17 cellular contexts compared by ENCODE assay signal in the genomic region with DNA sequence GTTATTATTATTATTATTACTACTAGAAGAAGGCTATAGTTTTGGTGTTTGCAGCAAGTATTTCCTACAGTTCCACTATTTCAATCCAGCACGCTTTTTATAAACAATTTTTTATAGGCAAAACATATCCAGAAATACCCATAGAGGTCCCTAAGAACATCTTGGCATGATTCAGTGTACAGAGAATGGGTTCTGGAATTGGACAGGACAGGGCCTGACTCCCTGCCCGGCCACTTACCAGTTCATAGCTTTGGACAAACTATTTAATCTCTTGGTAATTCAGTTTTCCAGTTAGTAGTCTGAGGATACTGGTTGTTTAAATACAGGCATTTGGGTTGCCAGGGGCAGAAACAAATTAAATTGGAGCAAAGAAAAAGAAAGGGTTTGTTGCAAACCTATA.
"Had no signal": no experiment of that assay in that cellular context is flagged by ENCODE, and none has a peak within 500 bp of the region (broad histone marks: within the 10 kb centered on the region; RNA-seq: fewer than 3 reads in every experiment).

No MANE protein-coding gene starts in this region.

- H3K36me3 ChIP-seq: spleen, thyroid gland had no signal

- H3K27ac ChIP-seq: foreskin keratinocyte, spleen, thyroid gland had no signal

- DNase-seq: activated CD4-positive, alpha-beta T cell treated with anti-CD3 and anti-CD28 coated beads, Interleukin-2, amount 50 U/mL, for 4 hours; activated CD8-positive, alpha-beta memory T cell treated with anti-CD3 and anti-CD28 coated beads for 24 hours; activated CD8-positive, alpha-beta memory T cell treated with anti-CD3 and anti-CD28 coated beads, Interleukin-2, amount 50 U/mL, for 48 hours; activated naive CD4-positive, alpha-beta T cell treated with Interleukin-2 at 50 U/mL for 16 hours; activated naive CD8-positive, alpha-beta T cell treated with anti-CD3 and anti-CD28 coated beads for 36 hours; activated T-cell treated with anti-CD3 and anti-CD28 coated beads, Interleukin-2, amount 50 U/mL, for 4 hours; effector CD4-positive, alpha-beta T cell; foreskin keratinocyte; hypothalamus; naive B cell; occipital lobe; spleen; stimulated activated CD4-positive, alpha-beta T cell treated with anti-CD3 and anti-CD28 coated beads, Interleukin-4, amount 100 ng/mL, for 1 hour; stimulated activated naive CD4-positive, alpha-beta T cell; T1000; thyroid gland had no signal

- H3K27me3 ChIP-seq: foreskin keratinocyte, spleen, thyroid gland had no signal

- H3K9me3 ChIP-seq: thyroid gland had no signal

- H3K4me3 ChIP-seq: spleen, thyroid gland had no signal

- H3K4me1 ChIP-seq: foreskin keratinocyte, spleen, thyroid gland had no signal

- ATAC-seq: activated T-cell treated with anti-CD3 and anti-CD28 coated beads, Interleukin-2, amount 50 U/mL, for 4 hours; foreskin keratinocyte; WTC11 had no signal
